In the genomic region with DNA sequence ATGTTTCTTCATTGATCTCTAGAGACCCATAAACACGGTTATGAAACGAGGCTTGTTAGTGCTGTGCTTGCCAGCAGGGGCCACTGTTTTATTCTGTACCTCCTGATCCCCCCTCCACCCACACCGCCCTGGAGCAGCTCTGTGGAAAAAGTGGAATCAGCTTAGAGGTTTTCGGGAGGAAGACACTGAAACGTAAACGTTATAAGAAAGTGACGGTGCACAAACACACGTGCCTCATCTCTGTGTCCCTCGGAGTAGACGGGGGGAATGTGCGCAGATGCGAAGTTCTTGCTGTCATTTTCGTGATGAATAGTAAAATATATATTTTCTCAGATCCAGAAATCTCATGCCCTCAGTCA, we compare ENCODE assay signal across 7 cellular contexts. TPM values are rescaled to one million over a fixed set of nuclear protein-coding genes. Genes with fewer than 3 reads are reported as not detected.
DNase-seq lines count a peak whose midpoint lies in the region; ATAC-seq and TF ChIP-seq lines count a peak whose summit lies in the region.
"Not testable (repeated sequence)": the region's sequence is repeated elsewhere in the genome, so short reads cannot be mapped to it uniquely, and the experiment has no call there.

No MANE protein-coding gene starts in this region.

- H3K9me3 ChIP-seq in DND-41 (ENCODE audit: insufficient read depth, low read length, severe bottlenecking); SK-N-MC (ENCODE audit: low read depth, low read length): not testable (repeated sequence)

- not testable (repeated sequence) for H3K79me2 ChIP-seq in DND-41 (ENCODE audit: insufficient read depth, low read length)

- not testable (repeated sequence) for H3K27me3 ChIP-seq in DND-41 (ENCODE audit: insufficient read depth, low read length, poor library complexity)

- not testable (repeated sequence) for H3K9ac ChIP-seq in DND-41 (ENCODE audit: low read depth, low read length); SK-N-MC (ENCODE audit: insufficient read length)

- peak; percentile 8 for TF ChIP-seq CTCF in DND-41 (IDR thresholded peaks at IDR 0.05; ENCODE audit: borderline replicate concordance, extremely low read depth, low read length, poor library complexity, severe bottlenecking)
- not testable (repeated sequence) for TF ChIP-seq CTCF in mesothelial cell of epicardium (IDR thresholded peaks at IDR 0.05; ENCODE audit: unreplicated experiment)

- not testable (repeated sequence) for H3K36me3 Mint-ChIP-seq in mesothelial cell of epicardium

- H3K4me1 Mint-ChIP-seq in mesothelial cell of epicardium, result peaks cover 15% of the 10 kb centered on the region

- H3K27ac ChIP-seq in DND-41 (ENCODE audit: low read length); SK-N-MC: not testable (repeated sequence)

- H3K4me2 ChIP-seq in DND-41 (ENCODE audit: insufficient read depth, low read length), result not testable (repeated sequence)

- not testable (repeated sequence) for H2AFZ ChIP-seq in DND-41 (ENCODE audit: low read depth, low read length)

- H3K4me3 Mint-ChIP-seq in mesothelial cell of epicardium, result peak overlapping the region; percentile 51

- H3K36me3 ChIP-seq in DND-41 (ENCODE audit: insufficient read depth, low read length); SK-N-MC (ENCODE audit: insufficient read depth, low read length): not testable (repeated sequence)

- H3K9me3 Mint-ChIP-seq in mesothelial cell of epicardium, result not testable (repeated sequence)

- DNase-seq in DND-41; SK-N-MC (ENCODE audit: low read depth, low spot score); left cardiac atrium; mesothelial cell of epicardium (ENCODE audit: low spot score in 2 of 2, unreplicated experiment in 2 of 2): not testable (repeated sequence)
- peak in 2 of 3 experiments; percentile 30 to 45 for DNase-seq in NCI-H1417 (lab: John Stamatoyannopoulos, UW)
- peak; percentile 15 for DNase-seq in dermis blood vessel endothelial cell
- peak; percentile 54 for DNase-seq in retina

- intact Hi-C loops in left cardiac atrium (cut with DNase I), result not testable (repeated sequence)

- not testable (repeated sequence) for H3K27ac Mint-ChIP-seq in mesothelial cell of epicardium

- not testable (repeated sequence) for H3K4me1 ChIP-seq in DND-41 (ENCODE audit: insufficient read depth, low read length)

- not testable (repeated sequence) for H3K27me3 Mint-ChIP-seq in mesothelial cell of epicardium (ENCODE audit: low read depth)

- not testable (repeated sequence) for H4K20me1 ChIP-seq in DND-41 (ENCODE audit: insufficient read depth, low read length)

- not testable (repeated sequence) for H3K4me3 ChIP-seq in DND-41 (ENCODE audit: low read depth in 1 of 2, low read length in 2 of 2)
- peak overlapping the region; percentile 57 for H3K4me3 ChIP-seq in SK-N-MC

- peak; percentile 58; the same call in 1 of the 3 replicates for ATAC-seq in DND-41 (ENCODE audit: insufficient read depth, low read depth)
- peak; percentile 76 to 78 for ATAC-seq in left cardiac atrium

RNA-seq across cellular contexts. Expression of a gene that starts 33.6 kb away (rescaled TPM):
- 9.0 and 14.3 TPM in 2 replicates for total RNA-seq in dermis blood vessel endothelial cell
- total RNA-seq in left cardiac atrium, result 10 to 100 TPM; 10.4 to 36.1 TPM
- 17.6 to 19.5 TPM (median 19.4 TPM) in 3 replicates for total RNA-seq in mesothelial cell of epicardium

RNA-seq across cellular contexts. Expression of a gene that starts 36.8 kb away (rescaled TPM):
- total RNA-seq in dermis blood vessel endothelial cell (4.9 and 5.3 TPM in 2 replicates), left cardiac atrium (1 to 10 TPM; 1.5 TPM), mesothelial cell of epicardium (5.4 to 6.1 TPM (median 6.0 TPM) in 3 replicates)
